Comparison of ENCODE assay signal across 8 cellular contexts in genomic region chr9:129495422-129496186, GRCh38.
DNase-seq lines count a peak whose midpoint lies in the region; ATAC-seq, FAIRE-seq and TF ChIP-seq lines count a peak whose summit lies in the region.

No MANE protein-coding gene starts in this region.

- H3K9ac ChIP-seq in fibroblast of lung (ENCODE audit: insufficient read depth, low read length), result peak overlapping the region; percentile 89

- H3K4me1 Mint-ChIP-seq in IgD-negative memory B cell, result peaks cover 0 to 6% (median 5%) of the 10 kb centered on the region in 3 donors

- H3K4me2 ChIP-seq in fibroblast of lung (ENCODE audit: extremely low read depth, insufficient read depth, low read length), result peak overlapping the region; percentile 93

- H3K27ac ChIP-seq in fibroblast of lung (ENCODE audit: insufficient read depth, low read length), result peak overlapping the region; percentile 97

- peaks cover 39% of the 10 kb centered on the region for H3K4me1 ChIP-seq in fibroblast of lung (ENCODE audit: control insufficient read depth, extremely low read depth, insufficient read depth, low read length)

- H3K9me3 ChIP-seq in fibroblast of lung (ENCODE audit: control insufficient read depth, insufficient read depth, low read depth, low read length), result no peaks in the 10 kb centered on the region

- no peaks in the 10 kb centered on the region for H3K27me3 ChIP-seq in fibroblast of lung (ENCODE audit: control insufficient read depth, insufficient read depth, low read length)

- peak overlapping the region in 3 of 4 donors; percentile 76 to 89 (median 87) for H3K4me3 Mint-ChIP-seq in IgD-negative memory B cell

- H3K27ac Mint-ChIP-seq in IgD-negative memory B cell, result no peak overlapping the region

- peak overlapping the region in 3 of 4 experiments; percentile 34 to 72 (median 64) for H3K4me3 ChIP-seq in fibroblast of lung (replicated peaks in 1 of 4; ENCODE audit: control extremely low read depth in 1 of 4, insufficient read depth in 1 of 4, low read depth in 3 of 4, low read length in 4 of 4)

- H3K36me3 Mint-ChIP-seq in IgD-negative memory B cell, result peaks cover 1% of the 10 kb centered on the region

- TF ChIP-seq CTCF in D721Med (IDR thresholded peaks at IDR 0.05; ENCODE audit: insufficient read depth, missing control alignments) (no peak), fibroblast of lung (conservative IDR thresholded peaks at IDR 0.05 in 1 of 2, IDR thresholded peaks at IDR 0.05 in 1 of 2; ENCODE audit: low read depth in 1 of 2, low read length in 2 of 2) (no peak)

- ATAC-seq in HG03196 (IDR thresholded peaks at IDR 0.05; ENCODE audit: unreplicated experiment), result no peak

- H3K9me3 Mint-ChIP-seq in IgD-negative memory B cell, result peaks cover 0 to 2% (median 0%) of the 10 kb centered on the region in 3 donors

- no peak for FAIRE-seq in D721Med (lab: Jason Lieb, UNC)

- peak; percentile 96 for DNase-seq in D721Med (ENCODE audit: insufficient read length, low spot score)
- DNase-seq in RPMI7951 (ENCODE audit: low read depth), result peak; percentile 84
- peak; percentile 77 for DNase-seq in activated T-helper 9 cell treated with anti-CD3 and anti-CD28 coated beads, Interleukin-2, amount 50 U/mL, for 16 hours (ENCODE audit: low read depth)
- peak; percentile 86 to 88 for DNase-seq in fibroblast of lung (ENCODE audit: low read depth in 2 of 2)
- peak; percentile 91 for DNase-seq in myocyte (ENCODE audit: low read depth)
- peak; percentile 55 to 66 for DNase-seq in stimulated activated CD8-positive, alpha-beta memory T cell treated with anti-CD3 and anti-CD28 coated beads, Interleukin-7, amount 100 ng/mL, for 1 hour (ENCODE audit: low read depth in 2 of 2)

- peaks cover 29% of the 10 kb centered on the region for H3K27me3 Mint-ChIP-seq in IgD-negative memory B cell

- peaks cover 5% of the 10 kb centered on the region for H3K79me2 ChIP-seq in fibroblast of lung (ENCODE audit: control insufficient read depth, insufficient read depth, low read length)

- no peaks in the 10 kb centered on the region for H4K20me1 ChIP-seq in fibroblast of lung (ENCODE audit: control insufficient read depth, extremely low read depth, insufficient read depth, low read length)

- H2AFZ ChIP-seq in fibroblast of lung (ENCODE audit: low read length), result no peak overlapping the region

- no peaks in the 10 kb centered on the region for H3K36me3 ChIP-seq in fibroblast of lung (ENCODE audit: control insufficient read depth, insufficient read depth, low read length)
